Comparison of ENCODE assay signal across 9 cellular contexts in the genomic region with DNA sequence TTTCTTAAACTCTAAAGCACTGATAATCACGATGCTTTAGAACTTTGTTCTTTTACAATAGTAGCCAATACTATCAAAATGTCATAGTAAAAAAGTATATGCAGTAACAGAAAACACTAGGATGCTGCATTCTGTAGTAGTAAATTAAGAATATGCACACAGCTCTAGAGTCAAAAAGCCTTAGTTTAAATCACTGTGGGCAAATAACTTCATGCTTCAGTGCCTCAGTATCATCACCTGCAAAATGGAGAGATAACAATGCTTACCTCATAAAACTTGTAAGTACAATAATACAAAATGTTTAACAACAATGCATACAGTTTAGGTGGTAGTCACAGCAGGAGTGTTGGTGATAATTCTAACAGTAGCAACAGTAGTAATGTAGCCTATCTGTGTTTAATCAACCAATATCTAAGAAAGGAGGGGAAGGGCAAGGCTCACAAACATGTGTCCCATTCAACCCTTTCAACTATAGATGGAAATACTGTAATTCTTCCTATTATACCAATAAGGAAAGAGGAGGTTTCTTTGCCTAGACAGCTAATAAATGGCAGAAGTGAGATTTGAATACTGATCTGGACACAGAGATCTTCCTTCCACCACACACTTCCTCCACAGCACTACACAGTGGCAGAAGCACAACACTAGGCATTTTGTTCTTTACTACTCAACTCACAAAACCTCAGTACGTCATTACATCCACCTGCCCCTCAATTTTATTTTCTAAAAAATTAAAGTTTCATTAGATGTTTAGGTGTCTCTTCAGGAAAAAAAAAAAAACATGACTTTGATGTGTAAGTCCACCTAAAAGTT. TPM values are rescaled to one million over a fixed set of nuclear protein-coding genes. Genes with fewer than 3 reads are reported as not detected.
DNase-seq lines count a peak whose midpoint lies in the region; ATAC-seq and TF ChIP-seq lines count a peak whose summit lies in the region.
"Had no signal": no experiment of that assay in that cellular context is flagged by ENCODE, and none has a peak within 500 bp of the region (broad histone marks: within the 10 kb centered on the region; RNA-seq: fewer than 3 reads in every experiment).

No MANE protein-coding gene starts in this region.

- peak; percentile 39 for ATAC-seq in GM18867 (IDR thresholded peaks at IDR 0.05; ENCODE audit: unreplicated experiment)
- ATAC-seq in HG02588 (IDR thresholded peaks at IDR 0.05; ENCODE audit: unreplicated experiment), result peak; percentile 32

- no peaks in the 10 kb centered on the region for H4K20me1 ChIP-seq in neural cell (ENCODE audit: insufficient read depth)

- H3K79me2 ChIP-seq in neural cell (replicated peaks; ENCODE audit: insufficient read depth, low read length), result peaks cover 63% of the 10 kb centered on the region

- no peak overlapping the region for H2AFZ ChIP-seq in neural cell (ENCODE audit: low read depth, low read length)

- in situ Hi-C loops in ACHN (cut with HindIII; ENCODE audit: low pct_ligation_motif_present, low pct_unique_long_range_greater_than_20kb, low sequenced_read_pairs), result no loop called here

- no peaks in the 10 kb centered on the region for H3K9me2 ChIP-seq in neural cell (ENCODE audit: insufficient read depth, low read length)

- H3K9ac ChIP-seq in neural cell (ENCODE audit: low read length), result no peak overlapping the region

- intact Hi-C loops in tibial artery (cut with DNase I; ENCODE audit: low total_unique reads), result no loop called here

- peaks cover 0 to 68% (median 22%) of the 10 kb centered on the region in 4 donors for H3K4me1 ChIP-seq in tibial artery

- TF ChIP-seq EP300 in neural cell (conservative IDR thresholded peaks at IDR 0.05; ENCODE audit: poor library complexity, severe bottlenecking), result no peak

- H3F3A ChIP-seq in neural cell (ENCODE audit: insufficient read depth, low read length, poor library complexity, severe bottlenecking), result no peaks in the 10 kb centered on the region

- TF ChIP-seq CTCF in NB4 (IDR thresholded peaks at IDR 0.05; ENCODE audit: low read depth, low read length) (no peak), neural cell (IDR thresholded peaks at IDR 0.05; ENCODE audit: poor library complexity, severe bottlenecking) (no peak), tibial artery (IDR thresholded peaks at IDR 0.05) (no peak)

- H3K9me3 ChIP-seq in neural cell (ENCODE audit: low read length) (no peaks in the 10 kb centered on the region), tibial artery (no peaks in the 10 kb centered on the region)

- peak overlapping the region; percentile 1 for H3K4me2 ChIP-seq in neural cell (ENCODE audit: low read length)

- DNase-seq in NB4 (ENCODE audit: low read depth) (peak; percentile 46), tibial artery (no peak), medulla oblongata (ENCODE audit: extremely low spot score) (no peak), ACHN (no peak)
- no peak for DNase-seq in activated CD4-positive, CD25-positive, alpha-beta regulatory T cell treated with anti-CD3 and anti-CD28 coated beads, Interleukin-2, amount 50 U/mL, for 72 hours
- DNase-seq: activated T-cell treated with anti-CD3 and anti-CD28 coated beads for 4 hours had no signal

- TF ChIP-seq RAD21 in neural cell (conservative IDR thresholded peaks at IDR 0.05), result no peak

- H3K36me3 ChIP-seq in neural cell (ENCODE audit: insufficient read depth, low read length) (peaks cover 4% of the 10 kb centered on the region), tibial artery (peaks cover 0 to 6% (median 0%) of the 10 kb centered on the region in 3 donors)

- H3K27me3 ChIP-seq in neural cell (ENCODE audit: insufficient read depth, low read depth, low read length) (no peaks in the 10 kb centered on the region), tibial artery (no peaks in the 10 kb centered on the region)

- H3K27ac ChIP-seq in neural cell (ENCODE audit: low read length) (no peak overlapping the region), tibial artery (peak overlapping the region in 1 of 2 donors; percentile 20)

- peak overlapping the region; percentile 83 for H3K4me3 ChIP-seq in NB4 (ENCODE audit: low read depth, low read length)
- H3K4me3 ChIP-seq in neural cell (ENCODE audit: low read length), result peak overlapping the region; percentile 78
- no peak overlapping the region for H3K4me3 ChIP-seq in tibial artery

- no peak for TF ChIP-seq POLR2A in NB4 (IDR thresholded peaks at IDR 0.05; ENCODE audit: extremely low read depth, insufficient read length)

TF ChIP-seq in neural cell, 6 proteins besides CTCF, POLR2A, EP300 and RAD21:
- no peak for TF ChIP-seq POLR2AphosphoS5 (IDR thresholded peaks at IDR 0.05)
- TF ChIP-seq SMC3 (conservative IDR thresholded peaks at IDR 0.05; ENCODE audit: poor library complexity), result no peak
- no peak for TF ChIP-seq MXI1 (conservative IDR thresholded peaks at IDR 0.05; ENCODE audit: poor library complexity, severe bottlenecking)
- no peak for TF ChIP-seq TAF1 (IDR thresholded peaks at IDR 0.05; ENCODE audit: low read depth)
- TF ChIP-seq, protein P1, sequence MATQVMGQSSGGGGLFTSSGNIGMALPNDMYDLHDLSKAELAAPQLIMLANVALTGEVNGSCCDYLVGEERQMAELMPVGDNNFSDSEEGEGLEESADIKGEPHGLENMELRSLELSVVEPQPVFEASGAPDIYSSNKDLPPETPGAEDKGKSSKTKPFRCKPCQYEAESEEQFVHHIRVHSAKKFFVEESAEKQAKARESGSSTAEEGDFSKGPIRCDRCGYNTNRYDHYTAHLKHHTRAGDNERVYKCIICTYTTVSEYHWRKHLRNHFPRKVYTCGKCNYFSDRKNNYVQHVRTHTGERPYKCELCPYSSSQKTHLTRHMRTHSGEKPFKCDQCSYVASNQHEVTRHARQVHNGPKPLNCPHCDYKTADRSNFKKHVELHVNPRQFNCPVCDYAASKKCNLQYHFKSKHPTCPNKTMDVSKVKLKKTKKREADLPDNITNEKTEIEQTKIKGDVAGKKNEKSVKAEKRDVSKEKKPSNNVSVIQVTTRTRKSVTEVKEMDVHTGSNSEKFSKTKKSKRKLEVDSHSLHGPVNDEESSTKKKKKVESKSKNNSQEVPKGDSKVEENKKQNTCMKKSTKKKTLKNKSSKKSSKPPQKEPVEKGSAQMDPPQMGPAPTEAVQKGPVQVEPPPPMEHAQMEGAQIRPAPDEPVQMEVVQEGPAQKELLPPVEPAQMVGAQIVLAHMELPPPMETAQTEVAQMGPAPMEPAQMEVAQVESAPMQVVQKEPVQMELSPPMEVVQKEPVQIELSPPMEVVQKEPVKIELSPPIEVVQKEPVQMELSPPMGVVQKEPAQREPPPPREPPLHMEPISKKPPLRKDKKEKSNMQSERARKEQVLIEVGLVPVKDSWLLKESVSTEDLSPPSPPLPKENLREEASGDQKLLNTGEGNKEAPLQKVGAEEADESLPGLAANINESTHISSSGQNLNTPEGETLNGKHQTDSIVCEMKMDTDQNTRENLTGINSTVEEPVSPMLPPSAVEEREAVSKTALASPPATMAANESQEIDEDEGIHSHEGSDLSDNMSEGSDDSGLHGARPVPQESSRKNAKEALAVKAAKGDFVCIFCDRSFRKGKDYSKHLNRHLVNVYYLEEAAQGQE (IDR thresholded peaks at IDR 0.05; ENCODE audit: borderline replicate concordance), result no peak
- no peak for TF ChIP-seq EZH2 (IDR thresholded peaks at IDR 0.05; ENCODE audit: borderline replicate concordance, insufficient read depth, low read length, poor library complexity, severe bottlenecking)

RNA-seq across cellular contexts. Expression of a gene that starts 4.6 kb away (rescaled TPM):
- 95.9 and 112 TPM in 2 replicates for polyA plus RNA-seq in neural cell
- 103 and 121 TPM in 2 replicates for polyA minus RNA-seq in neural cell

Comparison
In these comparisons a context has a peak if more than half of its experiments do, and no peak if none do; other contexts are left out.
1. H3K4me3 ChIP-seq: peak in NB4 (single experiment) and neural cell (single experiment); none in tibial artery (0 of 2).